In genomic region chr5:32329395-32329834, GRCh38 we compare ENCODE assay signal across 9 cellular contexts. TPM values are rescaled to one million over a fixed set of nuclear protein-coding genes. Genes with fewer than 3 reads are reported as not detected.
DNase-seq lines count a peak whose midpoint lies in the region; ATAC-seq lines count a peak whose summit lies in the region.
"Had no signal": no experiment of that assay in that cellular context is flagged by ENCODE, and none has a peak within 500 bp of the region (broad histone marks: within the 10 kb centered on the region; RNA-seq: fewer than 3 reads in every experiment).

No MANE protein-coding gene starts in this region.

- no peaks in the 10 kb centered on the region for H3K27me3 Mint-ChIP-seq in activated naive CD8-positive, alpha-beta T cell treated with anti-CD3 and anti-CD28 coated beads, Interleukin-2, amount 50 U/mL, for 24 hours
- H3K27me3 Mint-ChIP-seq: activated naive CD4-positive, alpha-beta T cell treated with anti-CD3 and anti-CD28 coated beads, Interleukin-2, amount 50 U/mL, for 24 hours had no signal

- H3K36me3 Mint-ChIP-seq in activated naive CD8-positive, alpha-beta T cell treated with anti-CD3 and anti-CD28 coated beads, Interleukin-2, amount 50 U/mL, for 24 hours (ENCODE audit: low read depth) = no peaks in the 10 kb centered on the region
- H3K36me3 Mint-ChIP-seq: activated naive CD4-positive, alpha-beta T cell treated with anti-CD3 and anti-CD28 coated beads, Interleukin-2, amount 50 U/mL, for 24 hours had no signal

- no peaks in the 10 kb centered on the region for H3K9me3 Mint-ChIP-seq in activated naive CD8-positive, alpha-beta T cell treated with anti-CD3 and anti-CD28 coated beads, Interleukin-2, amount 50 U/mL, for 24 hours
- H3K9me3 Mint-ChIP-seq: activated naive CD4-positive, alpha-beta T cell treated with anti-CD3 and anti-CD28 coated beads, Interleukin-2, amount 50 U/mL, for 24 hours had no signal

- in situ Hi-C loops in SK-MEL-5 (cut with HindIII; ENCODE audit: low pct_unique_long_range_greater_than_20kb, low sequenced_read_pairs) = no loop called here

- ATAC-seq in GM21367 (IDR thresholded peaks at IDR 0.05; ENCODE audit: unreplicated experiment) = peak; percentile 81
- ATAC-seq in activated naive CD8-positive, alpha-beta T cell treated with anti-CD3 and anti-CD28 coated beads, Interleukin-2, amount 50 U/mL, for 24 hours = peak; percentile 90
- peak; percentile 93 to 94 for ATAC-seq in left cardiac atrium
- peak; percentile 93 for ATAC-seq in sciatic nerve

- no peak overlapping the region for H3K27ac Mint-ChIP-seq in activated naive CD8-positive, alpha-beta T cell treated with anti-CD3 and anti-CD28 coated beads, Interleukin-2, amount 50 U/mL, for 24 hours
- H3K27ac Mint-ChIP-seq: activated naive CD4-positive, alpha-beta T cell treated with anti-CD3 and anti-CD28 coated beads, Interleukin-2, amount 50 U/mL, for 24 hours had no signal

- H3K4me3 Mint-ChIP-seq in activated naive CD8-positive, alpha-beta T cell treated with anti-CD3 and anti-CD28 coated beads, Interleukin-2, amount 50 U/mL, for 24 hours = no peak overlapping the region
- H3K4me3 Mint-ChIP-seq: activated naive CD4-positive, alpha-beta T cell treated with anti-CD3 and anti-CD28 coated beads, Interleukin-2, amount 50 U/mL, for 24 hours had no signal

- no peaks in the 10 kb centered on the region for H3K4me1 Mint-ChIP-seq in activated naive CD8-positive, alpha-beta T cell treated with anti-CD3 and anti-CD28 coated beads, Interleukin-2, amount 50 U/mL, for 24 hours
- H3K4me1 Mint-ChIP-seq: activated naive CD4-positive, alpha-beta T cell treated with anti-CD3 and anti-CD28 coated beads, Interleukin-2, amount 50 U/mL, for 24 hours had no signal

- peak; percentile 53 for DNase-seq in DMS53 treated with DMSO at 0.1 percent for 48 hours (lab: John Stamatoyannopoulos, UW; ENCODE audit: unreplicated experiment)
- peak; percentile 66 for DNase-seq in HuH-7.5 (ENCODE audit: low spot score)
- DNase-seq in SK-MEL-5 (ENCODE audit: low read depth, low spot score) = peak; percentile 91
- DNase-seq in activated naive CD8-positive, alpha-beta T cell treated with anti-CD3 and anti-CD28 coated beads, Interleukin-2, amount 50 U/mL, for 24 hours = peak; percentile 58
- peak; percentile 67 for DNase-seq in left cardiac atrium
- DNase-seq in sciatic nerve (ENCODE audit: low spot score) = peak; percentile 71
- no peak for DNase-seq in NCI-H1105 (lab: John Stamatoyannopoulos, UW)

- intact Hi-C loops in left cardiac atrium (cut with DNase I) = loop anchor here (2.0 to 5.0 kb wide), 2 partner anchors 97 kb away; no protein-coding TSS in a partner anchor
- intact Hi-C loops in sciatic nerve (cut with DNase I) = no loop called here

RNA-seq across cellular contexts. Expression of gene MTMR12, which starts 16.7 kb away (rescaled TPM):
- total RNA-seq in SK-MEL-5 (2014; rRNA removed; shearing (Covaris generic)) = 19.5 and 24.8 TPM in 2 replicates
- 37.4 and 42.7 TPM in 2 replicates for polyA plus RNA-seq in SK-MEL-5 (2015; cell fraction: cytosol; rRNA removed)
- polyA plus RNA-seq in SK-MEL-5 (2015; cell fraction: nucleus; rRNA removed) = 29.0 and 44.0 TPM in 2 replicates
- total RNA-seq in left cardiac atrium (10 to 100 TPM; 19.6 to 24.9 TPM), sciatic nerve (40.6 TPM)
